Comparison of ENCODE assay signal across 23 cellular contexts in genomic region chr2:159998236-159998635, GRCh38.
"Had no signal": no experiment of that assay in that cellular context is flagged by ENCODE, and none has a peak within 500 bp of the region (broad histone marks: within the 10 kb centered on the region; RNA-seq: fewer than 3 reads in every experiment).

No MANE protein-coding gene starts in this region.

- DNase-seq: caudate nucleus; cortex of kidney; effector memory CD4-positive, alpha-beta T cell; heart right ventricle; left lung; lower lobe of right lung; mesenchymal stem cell; naive thymus-derived CD4-positive, alpha-beta T cell; nucleus accumbens; pancreas; right cardiac atrium; small intestine; stimulated activated CD4-positive, alpha-beta T cell treated with anti-CD3 and anti-CD28 coated beads, Interleukin-4, amount 100 ng/mL, for 1 hour; stimulated activated CD8-positive, alpha-beta memory T cell treated with anti-CD3 and anti-CD28 coated beads, Interleukin-4, amount 100 ng/mL, for 48 hours; stimulated activated naive CD8-positive, alpha-beta T cell treated with anti-CD3 and anti-CD28 coated beads, Interleukin-15, Interleukin-2, amounts not matched to agents 100 U/mL and 50 U/mL, for 24 hours had no signal

- H3K4me3 ChIP-seq: heart right ventricle, left lung, lower lobe of right lung, pancreas, suprapubic skin, tibial nerve had no signal

- FAIRE-seq: endometrium, frontal cortex, keratinocyte, pancreas, small intestine had no signal

- ATAC-seq: left lung; lower lobe of right lung; naive thymus-derived CD4-positive, alpha-beta T cell; pancreas; stimulated activated effector memory CD8-positive, alpha-beta T cell treated with anti-CD3 and anti-CD28 coated beads, Interleukin-12 subunit alpha, Interleukin-12 subunit beta, amount 100 ng/mL, for 72 hours; stimulated activated naive CD8-positive, alpha-beta T cell treated with anti-CD3 and anti-CD28 coated beads, Interleukin-15, Interleukin-2, amounts not matched to agents 100 U/mL and 50 U/mL, for 24 hours had no signal

- H3K27ac Mint-ChIP-seq: naive thymus-derived CD4-positive, alpha-beta T cell; progenitor cell of endocrine pancreas; stimulated activated effector memory CD8-positive, alpha-beta T cell treated with anti-CD3 and anti-CD28 coated beads, Interleukin-12 subunit alpha, Interleukin-12 subunit beta, amount 100 ng/mL, for 72 hours had no signal

- H3K36me3 Mint-ChIP-seq: naive thymus-derived CD4-positive, alpha-beta T cell; stimulated activated effector memory CD8-positive, alpha-beta T cell treated with anti-CD3 and anti-CD28 coated beads, Interleukin-12 subunit alpha, Interleukin-12 subunit beta, amount 100 ng/mL, for 72 hours had no signal

- H3K36me3 ChIP-seq: heart right ventricle, left lung, lower lobe of right lung, pancreas, tibial nerve had no signal

- H3K4me3 Mint-ChIP-seq: naive thymus-derived CD4-positive, alpha-beta T cell; neural crest cell; stimulated activated effector memory CD8-positive, alpha-beta T cell treated with anti-CD3 and anti-CD28 coated beads, Interleukin-12 subunit alpha, Interleukin-12 subunit beta, amount 100 ng/mL, for 72 hours had no signal

- H3K9me3 Mint-ChIP-seq: stimulated activated effector memory CD8-positive, alpha-beta T cell treated with anti-CD3 and anti-CD28 coated beads, Interleukin-12 subunit alpha, Interleukin-12 subunit beta, amount 100 ng/mL, for 72 hours had no signal

- H3K27ac ChIP-seq: lower lobe of right lung, pancreas, suprapubic skin, tibial nerve had no signal

- H3K4me1 ChIP-seq: left lung, lower lobe of right lung, pancreas, tibial nerve had no signal

- H3K27me3 Mint-ChIP-seq: progenitor cell of endocrine pancreas had no signal

- H3K9me3 ChIP-seq: left lung, lower lobe of right lung, pancreas, suprapubic skin, tibial nerve had no signal

- H3K4me1 Mint-ChIP-seq: naive thymus-derived CD4-positive, alpha-beta T cell; neural crest cell; stimulated activated effector memory CD8-positive, alpha-beta T cell treated with anti-CD3 and anti-CD28 coated beads, Interleukin-12 subunit alpha, Interleukin-12 subunit beta, amount 100 ng/mL, for 72 hours had no signal

- H3K27me3 ChIP-seq: heart right ventricle, left lung, pancreas, suprapubic skin, tibial nerve had no signal
